8 cellular contexts compared by ENCODE assay signal in the genomic region with DNA sequence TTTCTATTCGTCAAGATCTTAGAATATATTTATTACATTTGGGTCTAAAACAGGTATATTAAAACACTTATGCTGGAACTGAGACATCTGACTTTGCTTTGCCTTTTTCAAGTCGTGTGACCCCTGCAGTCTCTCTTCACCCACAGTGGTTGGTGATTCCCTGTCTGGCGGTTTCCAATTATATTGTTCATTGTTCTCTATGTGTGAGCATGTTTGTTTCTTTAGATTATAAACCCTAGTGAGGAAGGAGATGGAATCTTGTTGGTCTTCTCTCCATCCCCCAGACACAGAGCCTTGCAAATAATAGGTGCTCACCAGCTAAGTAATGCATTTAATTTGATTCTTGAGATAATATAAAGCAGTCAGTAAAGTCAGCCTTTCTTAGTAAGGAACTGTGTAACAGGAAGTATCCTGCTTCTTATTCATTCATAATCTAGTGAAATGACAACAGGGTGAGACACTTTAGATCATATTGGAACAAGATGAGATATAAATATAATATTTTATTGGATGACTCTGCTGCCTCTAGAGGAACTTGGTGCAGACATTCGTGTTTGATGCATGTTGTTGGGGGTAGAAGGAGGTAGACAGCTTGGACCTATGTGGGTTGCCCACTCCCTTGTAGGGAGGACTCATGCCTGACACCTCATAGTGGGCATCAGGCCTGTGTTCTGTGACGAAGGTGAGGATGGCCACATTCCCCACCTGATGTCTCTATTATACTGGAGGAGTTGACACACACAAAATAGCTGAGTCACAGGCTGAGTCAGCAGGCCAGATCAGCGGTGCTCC.
DNase-seq lines count a peak whose midpoint lies in the region; ATAC-seq and TF ChIP-seq lines count a peak whose summit lies in the region.

No MANE protein-coding gene starts in this region.

- POLR2A ChIA-PET in Panc1 (lab: Charles Lee), result no interaction called here

- no TSS peak for BruUV-seq in Panc1 (replicated peaks; lab: Mats Ljungman, UMichigan)

- H3K9me3 ChIP-seq in Panc1 (ENCODE audit: control insufficient read depth, insufficient read depth, low read depth, low read length) (peaks cover 2% of the 10 kb centered on the region; the same call in 1 of the 2 replicates), MM.1S (replicated peaks; ENCODE audit: insufficient read depth, low read length) (no peaks in the 10 kb centered on the region), transverse colon (no peaks in the 10 kb centered on the region)

- in situ Hi-C loops in Panc1 (cut with HindIII; ENCODE audit: low pct_unique_long_range_greater_than_20kb, low sequenced_read_pairs) (no loop called here), transverse colon (cut with MboI; ENCODE audit: low pct_ligation_motif_present in 1 of 4, low pct_unique_long_range_greater_than_20kb in 1 of 4, low sequenced_read_pairs in 3 of 4) (no loop called here)

- WGBS in transverse colon (ENCODE audit: low coverage in 1 of 2), 2 donors, result 62% methylated on average over 3 to 6 of the region's 6 CpGs

- no peaks in the 10 kb centered on the region for H4K20me1 ChIP-seq in MM.1S (ENCODE audit: insufficient read depth, low read length)

- H3K79me2 ChIP-seq in MM.1S (ENCODE audit: low read length), result no peaks in the 10 kb centered on the region

- CTCF ChIA-PET in Panc1 (lab: Charles Lee), result interaction anchor here (0.5 to 0.6 kb wide), 2 partner anchors 202 to 274 kb away, joined by 4 to 5 read pairs; no protein-coding TSS in a partner anchor

- no peaks in the 10 kb centered on the region for H3K27me3 ChIP-seq in Panc1 (ENCODE audit: control insufficient read depth, insufficient read depth, low read length)
- no peaks in the 10 kb centered on the region for H3K27me3 ChIP-seq in MM.1S (replicated peaks; ENCODE audit: insufficient read depth, low read length)
- peaks cover 3% of the 10 kb centered on the region for H3K27me3 ChIP-seq in transverse colon

- H3K27ac ChIP-seq in Panc1 (ENCODE audit: low read length), result peak overlapping the region; percentile 64
- H3K27ac ChIP-seq in MM.1S (ENCODE audit: low read length), result no peak overlapping the region
- no peak overlapping the region for H3K27ac ChIP-seq in transverse colon

- H2AFZ ChIP-seq in MM.1S (ENCODE audit: low read length), result no peak overlapping the region

- H3K4me2 ChIP-seq in MM.1S (ENCODE audit: low read depth, low read length), result no peak overlapping the region

- intact Hi-C loops in Panc1 (cut with micrococcal nuclease; ENCODE audit: unreplicated experiment) (no loop called here), transverse colon (cut with DNase I; ENCODE audit: low total_unique reads) (no loop called here)

- DNase-seq in activated T-cell treated with anti-CD3 and anti-CD28 coated beads for 48 hours (ENCODE audit: low read depth), result peak; percentile 21
- DNase-seq in activated T-cell treated with anti-CD3 and anti-CD28 coated beads, Interleukin-2, amount 50 U/mL, for 1 hour, result no peak
- peak; percentile 95 for DNase-seq in Panc1 (ENCODE audit: low read depth, low spot score)
- DNase-seq in fibroblast of gingiva (ENCODE audit: low read depth), result peak; percentile 66
- peak; percentile 34 to 38 for DNase-seq in stimulated activated CD4-positive, alpha-beta T cell treated with anti-CD3 and anti-CD28 coated beads, Interleukin-2, amount 100 ng/mL, for 24 hours
- no peak for DNase-seq in MM.1S
- no peak for DNase-seq in transverse colon

- no peaks in the 10 kb centered on the region for H3F3A ChIP-seq in MM.1S (ENCODE audit: insufficient read depth, low read length)

- peak; percentile 28; the same call in 1 of the 2 replicates for TF ChIP-seq CTCF in Panc1 (IDR thresholded peaks at IDR 0.05)
- TF ChIP-seq CTCF in MM.1S (IDR thresholded peaks at IDR 0.05; ENCODE audit: low read length), result no peak
- TF ChIP-seq CTCF in transverse colon (IDR thresholded peaks at IDR 0.05), result no peak

- ATAC-seq in Panc1 (peak; percentile 80), GM19351 (IDR thresholded peaks at IDR 0.05; ENCODE audit: unreplicated experiment) (no peak)

- H3K4me3 ChIP-seq in Panc1 (ENCODE audit: low read depth in 2 of 2, low read length in 2 of 2), result no peak overlapping the region
- no peak overlapping the region for H3K4me3 ChIP-seq in MM.1S (ENCODE audit: low read length)
- no peak overlapping the region for H3K4me3 ChIP-seq in transverse colon

- TF ChIP-seq EP300 in transverse colon (IDR thresholded peaks at IDR 0.05; ENCODE audit: low read depth), result no peak

- TF ChIP-seq POLR2A in transverse colon (IDR thresholded peaks at IDR 0.05), result no peak

- H3K36me3 ChIP-seq in Panc1 (ENCODE audit: control insufficient read depth, insufficient read depth, low read length) (no peaks in the 10 kb centered on the region), MM.1S (replicated peaks; ENCODE audit: insufficient read depth, low read length) (no peaks in the 10 kb centered on the region), transverse colon (no peaks in the 10 kb centered on the region)

- H3K4me1 ChIP-seq in Panc1 (ENCODE audit: control insufficient read depth, insufficient read depth, low read length) (peaks cover 41% of the 10 kb centered on the region), MM.1S (ENCODE audit: low read length) (no peaks in the 10 kb centered on the region), transverse colon (peaks cover 0 to 16% (median 8%) of the 10 kb centered on the region in 4 donors)

- H3K9ac ChIP-seq in MM.1S (ENCODE audit: low read length), result no peak overlapping the region

- H3K9me2 ChIP-seq in MM.1S (replicated peaks; ENCODE audit: insufficient read depth, low read length), result no peaks in the 10 kb centered on the region

Comparison
In these comparisons a context has a peak if more than half of its experiments do, and no peak if none do; other contexts are left out.
1. DNase-seq: peak in activated T-cell treated with anti-CD3 and anti-CD28 coated beads for 48 hours (single experiment), Panc1 (single experiment), fibroblast of gingiva (single experiment) and stimulated activated CD4-positive, alpha-beta T cell treated with anti-CD3 and anti-CD28 coated beads, Interleukin-2, amount 100 ng/mL, for 24 hours (2 of 2); none in activated T-cell treated with anti-CD3 and anti-CD28 coated beads, Interleukin-2, amount 50 U/mL, for 1 hour (single experiment), MM.1S (single experiment) and transverse colon (single experiment).